In the genomic region with DNA sequence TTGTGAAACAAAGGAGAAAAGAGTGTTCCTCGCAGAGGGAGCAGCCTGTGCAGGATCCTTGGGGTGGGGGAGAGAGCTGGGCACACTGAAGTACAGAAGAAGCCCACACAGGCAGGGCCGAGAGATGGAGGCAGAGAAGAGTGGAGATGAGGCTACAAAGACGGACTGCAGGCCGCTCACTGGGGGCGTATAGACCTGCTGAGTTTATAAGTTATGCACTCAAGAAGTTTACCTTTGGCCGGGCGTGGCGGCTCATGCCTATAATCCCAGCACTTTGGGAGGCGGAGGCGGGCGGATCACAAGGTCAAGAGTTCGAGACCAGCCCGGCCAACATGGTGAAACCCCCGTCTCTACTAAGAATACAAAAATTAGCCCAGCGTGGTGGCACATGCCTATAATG, we compare ENCODE assay signal across 11 cellular contexts. TPM values are rescaled to one million over a fixed set of nuclear protein-coding genes. Genes with fewer than 3 reads are reported as not detected.
DNase-seq lines count a peak whose midpoint lies in the region; ATAC-seq and TF ChIP-seq lines count a peak whose summit lies in the region.
"Not testable (repeated sequence)": the region's sequence is repeated elsewhere in the genome, so short reads cannot be mapped to it uniquely, and the experiment has no call there.
"Had no signal": no experiment of that assay in that cellular context is flagged by ENCODE, and none has a peak within 500 bp of the region (broad histone marks: within the 10 kb centered on the region; RNA-seq: fewer than 3 reads in every experiment).

No MANE protein-coding gene starts in this region.

- peaks cover 17% of the 10 kb centered on the region; the same call in 1 of the 2 replicates for H3K27me3 ChIP-seq in SK-N-SH (ENCODE audit: insufficient read depth)
- not testable (repeated sequence) for H3K27me3 ChIP-seq in duodenal mucosa (ENCODE audit: control insufficient read depth in 1 of 2, insufficient read depth in 2 of 2, low read length in 2 of 2)

- intact Hi-C loops in left colon (cut with DNase I, micrococcal nuclease); sciatic nerve (cut with DNase I): not testable (repeated sequence)

- peak overlapping the region; percentile 46 for H3K4me3 Mint-ChIP-seq in type B pancreatic cell

- H3F3A ChIP-seq in SK-N-SH (replicated peaks; ENCODE audit: insufficient read depth): not testable (repeated sequence)

- not testable (repeated sequence) for H3K79me2 ChIP-seq in SK-N-SH (ENCODE audit: insufficient read depth)

- H3K27ac ChIP-seq in C4-2B (peak overlapping the region; percentile 11), duodenal mucosa (ENCODE audit: low read depth, low read length) (peak overlapping the region; percentile 52)
- H3K27ac ChIP-seq in SK-N-SH (ENCODE audit: low read depth in 2 of 2, low read length in 1 of 2): not testable (repeated sequence)

- not testable (repeated sequence) for H3K9me2 ChIP-seq in SK-N-SH

- TF ChIP-seq RAD21 in SK-N-SH (IDR thresholded peaks at IDR 0.05; ENCODE audit: low read length): not testable (repeated sequence)

- POLR2A ChIA-PET in SK-N-SH (lab: Yijun Ruan, JAX): not testable (repeated sequence)

- H4K20me1 ChIP-seq in SK-N-SH (ENCODE audit: insufficient read depth): not testable (repeated sequence)

- not testable (repeated sequence) for TF ChIP-seq CTCF in C4-2B (conservative IDR thresholded peaks at IDR 0.05); SK-N-SH (IDR thresholded peaks at IDR 0.05); fibroblast of pulmonary artery (IDR thresholded peaks at IDR 0.05; ENCODE audit: low read length, missing control alignments); type B pancreatic cell (conservative IDR thresholded peaks at IDR 0.05)

- peak overlapping the region; percentile 5 for H3K27ac Mint-ChIP-seq in type B pancreatic cell

- not testable (repeated sequence) for TF ChIP-seq EP300 in SK-N-SH (IDR thresholded peaks at IDR 0.05; ENCODE audit: borderline replicate concordance in 1 of 2, low read depth in 1 of 2, low read length in 1 of 2)

- peaks cover 11% of the 10 kb centered on the region for H3K27me3 Mint-ChIP-seq in type B pancreatic cell

- peak overlapping the region; percentile 53 for H2AFZ ChIP-seq in SK-N-SH (ENCODE audit: low read depth)

- not testable (repeated sequence) for H3K4me3 ChIP-seq in SK-N-SH (ENCODE audit: low read depth in 2 of 2, low read length in 1 of 2)
- H3K4me3 ChIP-seq in duodenal mucosa (ENCODE audit: low read depth in 1 of 2, low read length in 2 of 2) (peak overlapping the region; percentile 67), fibroblast of pulmonary artery (replicated peaks; ENCODE audit: low read depth, low read length) (peak overlapping the region; percentile 56)

- DNase-seq in LoVo (ENCODE audit: low spot score) (peak; percentile 14), left colon (peak; percentile 77 to 85)
- not testable (repeated sequence) for DNase-seq in SK-N-SH; fibroblast of pulmonary artery (ENCODE audit: low read depth); sciatic nerve (ENCODE audit: low spot score); type B pancreatic cell (ENCODE audit: extremely low spot score, unreplicated experiment)

- H3K36me3 ChIP-seq in SK-N-SH (replicated peaks in 1 of 2; ENCODE audit: control insufficient read depth in 1 of 2, insufficient read depth in 2 of 2, low read length in 1 of 2); duodenal mucosa (ENCODE audit: control insufficient read depth in 1 of 2, insufficient read depth in 2 of 2, low read length in 2 of 2): not testable (repeated sequence)

- not testable (repeated sequence) for H3K4me1 ChIP-seq in SK-N-SH (ENCODE audit: control insufficient read depth in 1 of 2, insufficient read depth in 2 of 2, low read depth in 1 of 2, low read length in 1 of 2)
- peaks cover 8 to 21% of the 10 kb centered on the region in 2 donors for H3K4me1 ChIP-seq in duodenal mucosa (ENCODE audit: control insufficient read depth in 1 of 2, insufficient read depth in 2 of 2, low read length in 2 of 2)

- peak; percentile 65 for ATAC-seq in left colon
- ATAC-seq in sciatic nerve: peak; percentile 38

- H3K4me2 ChIP-seq in SK-N-SH: not testable (repeated sequence)

- CTCF ChIA-PET in SK-N-SH (lab: Yijun Ruan, JAX): interaction anchor here (13.1 kb wide), 1 partner anchor 45 kb away, joined by 100 read pairs; no protein-coding TSS in a partner anchor

- H3K36me3 Mint-ChIP-seq in type B pancreatic cell: not testable (repeated sequence)

- H3K4me1 Mint-ChIP-seq in type B pancreatic cell (ENCODE audit: unreplicated experiment): peaks cover 18% of the 10 kb centered on the region

- not testable (repeated sequence) for H3K9ac ChIP-seq in SK-N-SH
- peak overlapping the region; percentile 46 to 55 for H3K9ac ChIP-seq in duodenal mucosa (ENCODE audit: low read depth in 1 of 2, low read length in 2 of 2)

- 74% methylated on average over 15 of the region's 15 CpGs for WGBS in SK-N-SH (ENCODE audit: low lambda C conversion rate)

- H3K9me3 Mint-ChIP-seq in type B pancreatic cell: peaks cover 12% of the 10 kb centered on the region

- not testable (repeated sequence) for H3K9me3 ChIP-seq in SK-N-SH; duodenal mucosa (ENCODE audit: control insufficient read depth in 1 of 2, low read length in 2 of 2)

RNA-seq across cellular contexts. Expression of gene SLAMF9, which starts 7.6 kb away (rescaled TPM):
- polyA plus RNA-seq in SK-N-SH (2012; rRNA removed): 0.12 and 0.19 TPM in 2 replicates
- polyA plus RNA-seq in SK-N-SH (2012; cell fraction: cytosol; rRNA removed): 0.08 and 0.18 TPM in 2 replicates
- polyA plus RNA-seq in SK-N-SH (2012; cell fraction: nucleus; rRNA removed): 0.08 and 0.18 TPM in 2 replicates
- total RNA-seq in left colon (not detected), sciatic nerve (0.80 TPM), type B pancreatic cell (ENCODE audit: low replicate concordance) (not detected in 2 replicates)
- total RNA-seq: CD8-positive, alpha-beta memory T cell; H7 had no signal
- polyA plus RNA-seq: AG04450; CD8-positive, alpha-beta memory T cell had no signal

RNA-seq across cellular contexts. Expression of gene IGSF9, which starts 16.2 kb away (rescaled TPM):
- polyA plus RNA-seq in SK-N-SH (2012; rRNA removed): 0.86 and 2.4 TPM in 2 replicates
- polyA plus RNA-seq in SK-N-SH (2012; cell fraction: cytosol; rRNA removed): 0.62 and 1.3 TPM in 2 replicates
- 6.9 and 10.8 TPM in 2 replicates for polyA plus RNA-seq in SK-N-SH (2012; cell fraction: nucleus; rRNA removed)
- 10 to 100 TPM; 31.5 to 46.3 TPM for total RNA-seq in left colon
- 0.18 TPM for total RNA-seq in sciatic nerve
- 36.4 and 44.3 TPM in 2 replicates for total RNA-seq in type B pancreatic cell (ENCODE audit: low replicate concordance)
- polyA plus RNA-seq: AG04450; CD8-positive, alpha-beta memory T cell had no signal

RNA-seq across cellular contexts. Expression of gene TAGLN2, which starts 36.3 kb away (rescaled TPM):
- 625 and 646 TPM in 2 replicates for polyA plus RNA-seq in SK-N-SH (2012; rRNA removed)
- 361 and 510 TPM in 2 replicates for polyA plus RNA-seq in SK-N-SH (2012; cell fraction: cytosol; rRNA removed)
- 304 and 445 TPM in 2 replicates for polyA plus RNA-seq in SK-N-SH (2012; cell fraction: nucleus; rRNA removed)
- total RNA-seq in left colon (100 to 1,000 TPM; 268 to 291 TPM), sciatic nerve (184 TPM), type B pancreatic cell (ENCODE audit: low replicate concordance) (138 and 208 TPM in 2 replicates)

Comparison
In these comparisons a context has a peak if more than half of its experiments do, and no peak if none do; other contexts are left out.
1. RNA of gene IGSF9, which starts 16.2 kb away (total RNA-seq): 31.5 to 46.3 TPM in left colon and 36.4 to 44.3 TPM in type B pancreatic cell; 0.18 TPM in sciatic nerve (single experiment); every median in the first group is over 10 times any median in the second.